ENCODE assay signal across 8 cellular contexts in the genomic region with DNA sequence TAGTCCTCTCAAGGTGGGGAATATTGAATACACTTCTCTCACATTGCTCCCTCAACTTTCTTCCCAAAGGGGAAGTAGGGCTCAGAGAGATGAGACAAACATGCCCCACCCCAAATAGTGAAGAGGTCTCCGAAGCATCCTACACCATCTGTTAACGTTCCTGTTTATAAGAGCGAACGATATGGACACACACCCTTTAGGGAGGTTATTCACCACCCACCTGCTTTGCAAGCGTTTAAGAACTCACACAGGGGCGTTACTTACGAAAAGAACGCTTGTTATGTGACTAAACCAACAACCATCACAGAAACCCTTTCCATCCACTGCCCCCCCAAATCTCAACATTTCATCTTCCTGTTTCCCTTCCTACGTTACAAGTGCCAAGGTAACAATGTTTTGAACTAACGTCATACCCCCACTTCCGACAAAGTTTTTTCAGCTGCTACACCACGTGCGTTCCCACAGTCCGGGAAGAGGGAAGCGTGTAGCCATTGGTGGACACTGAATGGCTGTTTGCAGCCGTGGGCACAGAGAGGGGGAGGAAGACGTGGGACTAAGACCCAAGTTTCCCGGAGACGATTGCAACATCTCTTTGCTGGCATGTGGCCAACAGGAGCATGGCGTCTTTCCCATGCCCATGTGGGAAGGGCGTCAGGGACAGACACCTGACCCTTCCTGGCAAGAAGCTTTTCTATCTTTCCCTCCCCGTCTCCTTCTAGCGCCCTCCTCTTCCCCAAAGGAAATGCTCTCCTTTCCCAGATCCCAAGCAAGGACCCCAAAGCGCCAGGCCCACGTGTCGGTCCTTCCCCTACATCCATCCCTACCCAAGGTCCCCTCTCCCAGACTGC. TPM values are rescaled to one million over a fixed set of nuclear protein-coding genes. Genes with fewer than 3 reads are reported as not detected.
A peak's percentile ranks its signal among the peaks of the same experiment; 100 is the strongest.
DNase-seq lines count a peak whose midpoint lies in the region; FAIRE-seq and TF ChIP-seq lines count a peak whose summit lies in the region.

No MANE protein-coding gene starts in this region.

- no peak overlapping the region for H4K91ac ChIP-seq in H9 (ENCODE audit: insufficient read length, low read depth, low read length)

- H3T11ph ChIP-seq in H9 (ENCODE audit: low read length) = no peak overlapping the region

- H2BK12ac ChIP-seq in H9 (ENCODE audit: insufficient read length, low read depth, low read length) = no peak overlapping the region

- peak overlapping the region; percentile 91 for H3K14ac ChIP-seq in H9 (ENCODE audit: insufficient read depth, low read length)

- peaks cover 51 to 56% of the 10 kb centered on the region in 2 experiments for H3K4me1 Mint-ChIP-seq in H9
- H3K4me1 Mint-ChIP-seq in chondrocyte (ENCODE audit: low read depth) = peaks cover 61% of the 10 kb centered on the region

- peaks cover 27% of the 10 kb centered on the region for H3K79me2 ChIP-seq in H9 (ENCODE audit: insufficient read depth, low read length)

- H3K23ac ChIP-seq in H9 (ENCODE audit: insufficient read length, low read depth, low read length) = no peak overlapping the region

- H3K27ac Mint-ChIP-seq in H9 = peak overlapping the region; percentile 81 to 99 (median 98)
- peak overlapping the region; percentile 99 for H3K27ac Mint-ChIP-seq in chondrocyte (ENCODE audit: unreplicated experiment)

- H3K27me3 Mint-ChIP-seq in H9 (ENCODE audit: low read depth) = peaks cover 25% of the 10 kb centered on the region
- H3K27me3 Mint-ChIP-seq in chondrocyte (ENCODE audit: low read depth) = no peaks in the 10 kb centered on the region

- H3K4me1 ChIP-seq in H9 (ENCODE audit: insufficient read depth, low read length) = peaks cover 2% of the 10 kb centered on the region; the same call in 1 of the 2 replicates
- peaks cover 13 to 40% of the 10 kb centered on the region in 2 donors for H3K4me1 ChIP-seq in kidney (ENCODE audit: control insufficient read depth in 1 of 2, insufficient read depth in 1 of 2, low read depth in 1 of 2, low read length in 2 of 2)

- H3K36me3 ChIP-seq in WERI-Rb-1 (no peaks in the 10 kb centered on the region), kidney (ENCODE audit: control insufficient read depth in 1 of 2, insufficient read depth in 2 of 2, low read length in 2 of 2) (no peaks in the 10 kb centered on the region)

- H3K4me2 ChIP-seq in H9 (ENCODE audit: insufficient read depth, insufficient read length, low read length) = peak overlapping the region; percentile 93

- no peaks in the 10 kb centered on the region for H4K20me1 ChIP-seq in H9 (ENCODE audit: control insufficient read depth, insufficient read depth, insufficient read length)

- TF ChIP-seq CTCF in H9 (conservative IDR thresholded peaks at IDR 0.05) (no peak), WERI-Rb-1 (IDR thresholded peaks at IDR 0.05; ENCODE audit: low read depth, low read length) (no peak), chondrocyte (IDR thresholded peaks at IDR 0.05) (no peak), kidney (IDR thresholded peaks at IDR 0.05; ENCODE audit: borderline replicate concordance, extremely low read depth, insufficient read depth) (no peak)

- no peak overlapping the region for H2BK120ac ChIP-seq in H9 (ENCODE audit: low read depth, low read length, poor library complexity, severe bottlenecking)

- H2BK20ac ChIP-seq in H9 (ENCODE audit: low read depth, low read length, poor library complexity, severe bottlenecking) = no peak overlapping the region

- H4K5ac ChIP-seq in H9 (ENCODE audit: insufficient read length, low read depth, low read length) = no peak overlapping the region

- H3K9ac ChIP-seq in H9 (ENCODE audit: extremely low read depth, insufficient read length, low read length) (peak overlapping the region; percentile 80), kidney (ENCODE audit: low read length in 2 of 2) (peak overlapping the region; percentile 91 to 97)

- H3K36me3 Mint-ChIP-seq in H9 (ENCODE audit: insufficient read depth in 1 of 3, low read depth in 3 of 3) (peaks cover under 1 to 17% (median 7%) of the 10 kb centered on the region in 3 experiments; a peak in 6 of 7 replicates), chondrocyte (ENCODE audit: low read depth) (no peaks in the 10 kb centered on the region)

- H3K4me3 ChIP-seq in WERI-Rb-1 (ENCODE audit: low read depth, low read length) (peak overlapping the region; percentile 70), kidney (ENCODE audit: low read length in 2 of 2) (peak overlapping the region; percentile 69 to 99)

- H3K27ac ChIP-seq in H9 (ENCODE audit: insufficient read length, low read depth, low read length) (no peak overlapping the region), WERI-Rb-1 (peak overlapping the region; percentile 42; the same call in 1 of the 2 replicates), kidney (ENCODE audit: low read depth in 2 of 2, low read length in 2 of 2) (peak overlapping the region; percentile 97)

- H3K79me1 ChIP-seq in H9 (ENCODE audit: insufficient read depth, low read depth, low read length, poor library complexity, severe bottlenecking) = no peaks in the 10 kb centered on the region

- peak overlapping the region; percentile 92 to 99 for H3K4me3 Mint-ChIP-seq in H9
- H3K4me3 Mint-ChIP-seq in chondrocyte (ENCODE audit: unreplicated experiment) = peak overlapping the region; percentile 97

- no peak overlapping the region for H2BK5ac ChIP-seq in H9 (ENCODE audit: insufficient read length, low read length)

- no peak overlapping the region for H2AK5ac ChIP-seq in H9 (ENCODE audit: insufficient read length, low read length)

- no peak overlapping the region; the same call in 1 of the 2 replicates for H3K4ac ChIP-seq in H9 (ENCODE audit: low read depth, low read length)

- H3K27me3 ChIP-seq in H9 (ENCODE audit: insufficient read depth, low read length) (no peaks in the 10 kb centered on the region; the same call in 1 of the 2 replicates), WERI-Rb-1 (ENCODE audit: insufficient read depth, low read depth, severe bottlenecking) (no peaks in the 10 kb centered on the region)

- H3K9me3 ChIP-seq in H9 (ENCODE audit: control insufficient read depth, low read depth, low read length) (no peaks in the 10 kb centered on the region), WERI-Rb-1 (ENCODE audit: severe bottlenecking) (no peaks in the 10 kb centered on the region), kidney (ENCODE audit: control insufficient read depth in 1 of 2, low read length in 2 of 2) (no peaks in the 10 kb centered on the region)

- WGBS in H9 (ENCODE audit: extremely low coverage, insufficient read length, low lambda C conversion rate) = no CpG with 5 or more reads among the region's 26 CpGs

- peaks cover 3% of the 10 kb centered on the region for H3K23me2 ChIP-seq in H9 (ENCODE audit: insufficient read length, low read depth, low read length, poor library complexity, severe bottlenecking)

- FAIRE-seq in kidney (lab: Jason Lieb, UNC) = peak; percentile 90

- H4K8ac ChIP-seq in H9 (replicated peaks; ENCODE audit: insufficient read length, low read depth, low read length) = no peak overlapping the region

- H2BK15ac ChIP-seq in H9 (ENCODE audit: low read depth, low read length) = no peak overlapping the region

- H3K56ac ChIP-seq in H9 (ENCODE audit: insufficient read length, low read depth, low read length) = no peak overlapping the region

- H3K18ac ChIP-seq in H9 (ENCODE audit: insufficient read length, low read depth, low read length) = peak overlapping the region; percentile 71

- H2AFZ ChIP-seq in H9 (ENCODE audit: low read length) = no peak overlapping the region

- DNase-seq in DMS153 treated with DMSO at 0.1 percent for 48 hours (lab: John Stamatoyannopoulos, UW; ENCODE audit: unreplicated experiment) = peak; percentile 67
- peak; percentile 76 for DNase-seq in H9
- peak; percentile 71 for DNase-seq in NCI-H1105 (lab: John Stamatoyannopoulos, UW)
- DNase-seq in WERI-Rb-1 = peak; percentile 48
- DNase-seq in chondrocyte (ENCODE audit: low spot score) = peak; percentile 88
- peak; percentile 97 for DNase-seq in kidney
- DNase-seq in stimulated activated CD4-positive, alpha-beta T cell treated with anti-CD3 and anti-CD28 coated beads, Interleukin-12 subunit alpha, Interleukin-12 subunit beta, amount 100 ng/mL, for 48 hours (ENCODE audit: low read depth in 2 of 3, low spot score in 1 of 3) = peak; percentile 28 to 53 (median 34)
- DNase-seq in NK-92 (lab: John Stamatoyannopoulos, UW; ENCODE audit: unreplicated experiment) = no peak

- intact Hi-C loops in kidney (cut with DNase I) = no loop called here

- H3K9me3 Mint-ChIP-seq in H9 = peaks cover 0 to 2% of the 10 kb centered on the region in 2 experiments; a peak in 1 of 5 replicates
- H3K9me3 Mint-ChIP-seq in chondrocyte (ENCODE audit: low read depth) = no peaks in the 10 kb centered on the region

RNA-seq across cellular contexts. Expression of a gene that starts 1.2 kb away (rescaled TPM):
- total RNA-seq in H9 (2021) (343 and 350 TPM in 2 replicates), chondrocyte (249 to 281 TPM (median 267 TPM) in 3 replicates), kidney (347 TPM)
- polyA plus RNA-seq in kidney (ENCODE audit: insufficient read depth, low read depth, low replicate concordance) = 86.9 TPM

RNA-seq across cellular contexts. Expression of a gene that starts 48.0 kb away (rescaled TPM):
- total RNA-seq in H9 (2021) = 0.37 and 0.57 TPM in 2 replicates
- 0.12 to 0.31 TPM (median 0.15 TPM) in 3 replicates for total RNA-seq in chondrocyte
- 1.6 TPM for total RNA-seq in kidney
- 0.58 TPM for polyA plus RNA-seq in kidney (ENCODE audit: insufficient read depth, low read depth, low replicate concordance)
